Comparison of ENCODE assay signal across 7 cellular contexts in genomic region chr4:6301732-6302442, GRCh38.
"Had no signal": no experiment of that assay in that cellular context is flagged by ENCODE, and none has a peak within 500 bp of the region (broad histone marks: within the 10 kb centered on the region; RNA-seq: fewer than 3 reads in every experiment).

No MANE protein-coding gene starts in this region.

- H3K4me2 ChIP-seq: GM23338, KMS-11 had no signal

- H3K9me3 Mint-ChIP-seq: GM23338, H9, IgD-negative memory B cell had no signal

- H2AFZ ChIP-seq: GM23338 had no signal

- H3K4me3 Mint-ChIP-seq: GM23338, H9 had no signal

- H3K27me3 Mint-ChIP-seq: IgD-negative memory B cell had no signal

- H3K27ac ChIP-seq: HL-60, KMS-11 had no signal

- H3K27ac Mint-ChIP-seq: GM23338 had no signal

- H3K4me3 ChIP-seq: GM23338 had no signal

- H3K4me1 Mint-ChIP-seq: GM23338 had no signal

- H3K9ac ChIP-seq: KMS-11 had no signal

- ATAC-seq: GM23338 had no signal

- DNase-seq: H9, HCEC 1CT, KBM-7 had no signal
